In the genomic region with DNA sequence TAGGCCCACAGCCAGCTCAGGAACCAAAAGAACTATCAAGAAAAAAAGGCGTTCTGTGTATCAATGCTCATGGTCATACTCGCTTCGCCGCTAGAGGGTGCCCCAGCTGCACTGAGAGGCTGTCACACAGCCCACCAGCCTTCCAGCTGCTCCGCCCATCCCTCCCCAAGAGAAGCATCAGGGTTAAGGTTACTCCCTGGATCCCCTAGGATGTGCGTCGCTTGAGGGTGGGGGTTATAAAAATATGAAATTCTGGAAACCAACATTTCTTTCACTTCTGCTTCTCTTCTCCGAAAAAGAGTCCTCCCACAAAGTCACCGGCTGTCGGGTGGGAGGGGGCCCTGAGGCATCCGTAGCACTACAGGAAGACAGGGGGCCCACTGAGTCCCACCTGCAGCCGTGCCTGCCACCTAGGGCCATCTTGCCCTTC, we compare ENCODE assay signal across 1 cellular context.
A peak's percentile ranks its signal among the peaks of the same experiment; 100 is the strongest.
TF ChIP-seq lines count a peak whose summit lies in the region.

No MANE protein-coding gene starts in this region.

TF ChIP-seq in HEK293, 187 proteins besides CTCF, POLR2A, EP300 and RAD21 (continued from another document and continues in another):
- TF ChIP-seq, protein P1, sequence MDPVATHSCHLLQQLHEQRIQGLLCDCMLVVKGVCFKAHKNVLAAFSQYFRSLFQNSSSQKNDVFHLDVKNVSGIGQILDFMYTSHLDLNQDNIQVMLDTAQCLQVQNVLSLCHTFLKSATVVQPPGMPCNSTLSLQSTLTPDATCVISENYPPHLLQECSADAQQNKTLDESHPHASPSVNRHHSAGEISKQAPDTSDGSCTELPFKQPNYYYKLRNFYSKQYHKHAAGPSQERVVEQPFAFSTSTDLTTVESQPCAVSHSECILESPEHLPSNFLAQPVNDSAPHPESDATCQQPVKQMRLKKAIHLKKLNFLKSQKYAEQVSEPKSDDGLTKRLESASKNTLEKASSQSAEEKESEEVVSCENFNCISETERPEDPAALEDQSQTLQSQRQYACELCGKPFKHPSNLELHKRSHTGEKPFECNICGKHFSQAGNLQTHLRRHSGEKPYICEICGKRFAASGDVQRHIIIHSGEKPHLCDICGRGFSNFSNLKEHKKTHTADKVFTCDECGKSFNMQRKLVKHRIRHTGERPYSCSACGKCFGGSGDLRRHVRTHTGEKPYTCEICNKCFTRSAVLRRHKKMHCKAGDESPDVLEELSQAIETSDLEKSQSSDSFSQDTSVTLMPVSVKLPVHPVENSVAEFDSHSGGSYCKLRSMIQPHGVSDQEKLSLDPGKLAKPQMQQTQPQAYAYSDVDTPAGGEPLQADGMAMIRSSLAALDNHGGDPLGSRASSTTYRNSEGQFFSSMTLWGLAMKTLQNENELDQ (tag by site-specific recombination; IDR thresholded peaks at IDR 0.05; ENCODE audit: low read depth) = no peak
- TF ChIP-seq KLF1 (tag by site-specific recombination; IDR thresholded peaks at IDR 0.05) = 0 out of 2 replicates have a peak, but pooled peaks have one; percentile 31
- TF ChIP-seq ZNF555 (tag by site-specific recombination; conservative IDR thresholded peaks at IDR 0.05) = no peak
- TF ChIP-seq ZNF677 (tag by site-specific recombination; IDR thresholded peaks at IDR 0.05) = no peak
- TF ChIP-seq, protein P2, sequence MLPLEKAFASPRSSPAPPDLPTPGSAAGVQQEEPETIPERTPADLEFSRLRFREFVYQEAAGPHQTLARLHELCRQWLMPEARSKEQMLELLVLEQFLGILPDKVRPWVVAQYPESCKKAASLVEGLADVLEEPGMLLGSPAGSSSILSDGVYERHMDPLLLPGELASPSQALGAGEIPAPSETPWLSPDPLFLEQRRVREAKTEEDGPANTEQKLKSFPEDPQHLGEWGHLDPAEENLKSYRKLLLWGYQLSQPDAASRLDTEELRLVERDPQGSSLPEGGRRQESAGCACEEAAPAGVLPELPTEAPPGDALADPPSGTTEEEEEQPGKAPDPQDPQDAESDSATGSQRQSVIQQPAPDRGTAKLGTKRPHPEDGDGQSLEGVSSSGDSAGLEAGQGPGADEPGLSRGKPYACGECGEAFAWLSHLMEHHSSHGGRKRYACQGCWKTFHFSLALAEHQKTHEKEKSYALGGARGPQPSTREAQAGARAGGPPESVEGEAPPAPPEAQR (tag by site-specific recombination; IDR thresholded peaks at IDR 0.05) = no peak
- TF ChIP-seq ZNF585B (tag by site-specific recombination; IDR thresholded peaks at IDR 0.05) = no peak
- TF ChIP-seq, protein P3, sequence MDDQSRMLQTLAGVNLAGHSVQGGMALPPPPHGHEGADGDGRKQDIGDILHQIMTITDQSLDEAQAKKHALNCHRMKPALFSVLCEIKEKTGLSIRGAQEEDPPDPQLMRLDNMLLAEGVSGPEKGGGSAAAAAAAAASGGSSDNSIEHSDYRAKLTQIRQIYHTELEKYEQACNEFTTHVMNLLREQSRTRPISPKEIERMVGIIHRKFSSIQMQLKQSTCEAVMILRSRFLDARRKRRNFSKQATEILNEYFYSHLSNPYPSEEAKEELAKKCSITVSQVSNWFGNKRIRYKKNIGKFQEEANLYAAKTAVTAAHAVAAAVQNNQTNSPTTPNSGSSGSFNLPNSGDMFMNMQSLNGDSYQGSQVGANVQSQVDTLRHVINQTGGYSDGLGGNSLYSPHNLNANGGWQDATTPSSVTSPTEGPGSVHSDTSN (CRISPR knock-in tag; IDR thresholded peaks at IDR 0.05) = no peak
- TF ChIP-seq ZNF223 (tag by site-specific recombination; IDR thresholded peaks at IDR 0.05) = no peak
- TF ChIP-seq ZNF426 (tag by site-specific recombination; IDR thresholded peaks at IDR 0.05) = no peak
- TF ChIP-seq, protein P4, sequence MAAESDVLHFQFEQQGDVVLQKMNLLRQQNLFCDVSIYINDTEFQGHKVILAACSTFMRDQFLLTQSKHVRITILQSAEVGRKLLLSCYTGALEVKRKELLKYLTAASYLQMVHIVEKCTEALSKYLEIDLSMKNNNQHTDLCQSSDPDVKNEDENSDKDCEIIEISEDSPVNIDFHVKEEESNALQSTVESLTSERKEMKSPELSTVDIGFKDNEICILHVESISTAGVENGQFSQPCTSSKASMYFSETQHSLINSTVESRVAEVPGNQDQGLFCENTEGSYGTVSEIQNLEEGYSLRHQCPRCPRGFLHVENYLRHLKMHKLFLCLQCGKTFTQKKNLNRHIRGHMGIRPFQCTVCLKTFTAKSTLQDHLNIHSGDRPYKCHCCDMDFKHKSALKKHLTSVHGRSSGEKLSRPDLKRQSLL (tag by site-specific recombination; IDR thresholded peaks at IDR 0.05) = no peak
- TF ChIP-seq, protein P5, sequence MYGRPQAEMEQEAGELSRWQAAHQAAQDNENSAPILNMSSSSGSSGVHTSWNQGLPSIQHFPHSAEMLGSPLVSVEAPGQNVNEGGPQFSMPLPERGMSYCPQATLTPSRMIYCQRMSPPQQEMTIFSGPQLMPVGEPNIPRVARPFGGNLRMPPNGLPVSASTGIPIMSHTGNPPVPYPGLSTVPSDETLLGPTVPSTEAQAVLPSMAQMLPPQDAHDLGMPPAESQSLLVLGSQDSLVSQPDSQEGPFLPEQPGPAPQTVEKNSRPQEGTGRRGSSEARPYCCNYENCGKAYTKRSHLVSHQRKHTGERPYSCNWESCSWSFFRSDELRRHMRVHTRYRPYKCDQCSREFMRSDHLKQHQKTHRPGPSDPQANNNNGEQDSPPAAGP (tag by site-specific recombination; IDR thresholded peaks at IDR 0.05) = no peak
- TF ChIP-seq, protein P6, sequence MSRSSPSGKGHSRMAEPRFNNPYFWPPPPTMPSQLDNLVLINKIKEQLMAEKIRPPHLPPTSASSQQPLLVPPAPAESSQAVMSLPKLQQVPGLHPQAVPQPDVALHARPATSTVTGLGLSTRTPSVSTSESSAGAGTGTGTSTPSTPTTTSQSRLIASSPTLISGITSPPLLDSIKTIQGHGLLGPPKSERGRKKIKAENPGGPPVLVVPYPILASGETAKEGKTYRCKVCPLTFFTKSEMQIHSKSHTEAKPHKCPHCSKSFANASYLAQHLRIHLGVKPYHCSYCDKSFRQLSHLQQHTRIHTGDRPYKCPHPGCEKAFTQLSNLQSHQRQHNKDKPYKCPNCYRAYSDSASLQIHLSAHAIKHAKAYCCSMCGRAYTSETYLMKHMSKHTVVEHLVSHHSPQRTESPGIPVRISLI (tag by site-specific recombination; IDR thresholded peaks at IDR 0.05) = no peak
- TF ChIP-seq, protein P7, sequence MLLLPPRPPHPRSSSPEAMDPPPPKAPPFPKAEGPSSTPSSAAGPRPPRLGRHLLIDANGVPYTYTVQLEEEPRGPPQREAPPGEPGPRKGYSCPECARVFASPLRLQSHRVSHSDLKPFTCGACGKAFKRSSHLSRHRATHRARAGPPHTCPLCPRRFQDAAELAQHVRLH (tag by site-specific recombination; IDR thresholded peaks at IDR 0.05) = no peak
- TF ChIP-seq ZNF366 (tag by site-specific recombination; conservative IDR thresholded peaks at IDR 0.05) = peak; percentile 57
- no peak for TF ChIP-seq ZNF791 (tag by site-specific recombination; IDR thresholded peaks at IDR 0.05)
- TF ChIP-seq ZNF629 (tag by site-specific recombination; IDR thresholded peaks at IDR 0.05) = no peak
- no peak for TF ChIP-seq ZNF23 (tag by site-specific recombination; IDR thresholded peaks at IDR 0.05; ENCODE audit: borderline replicate concordance)
- no peak for TF ChIP-seq ZNF658 (tag by site-specific recombination; IDR thresholded peaks at IDR 0.05)
- no peak for TF ChIP-seq ZNF830 (tag by site-specific recombination; IDR thresholded peaks at IDR 0.05; ENCODE audit: low read depth)
- no peak for TF ChIP-seq ZNF335 (tag by site-specific recombination; conservative IDR thresholded peaks at IDR 0.05)
- TF ChIP-seq GLIS2 (tag by site-specific recombination; IDR thresholded peaks at IDR 0.05) = peak; percentile 83
- no peak for TF ChIP-seq ZNF514 (tag by site-specific recombination; IDR thresholded peaks at IDR 0.05)
- TF ChIP-seq ZNF211 (tag by site-specific recombination; IDR thresholded peaks at IDR 0.05; ENCODE audit: low read depth) = no peak
- TF ChIP-seq ZNF747 (tag by site-specific recombination; IDR thresholded peaks at IDR 0.05) = no peak
- TF ChIP-seq ZNF76 (tag by site-specific recombination; IDR thresholded peaks at IDR 0.05; ENCODE audit: borderline replicate concordance, low read depth) = no peak
- no peak for TF ChIP-seq ZNF529 (tag by site-specific recombination; IDR thresholded peaks at IDR 0.05; ENCODE audit: insufficient replicate concordance)
- TF ChIP-seq, protein P8, sequence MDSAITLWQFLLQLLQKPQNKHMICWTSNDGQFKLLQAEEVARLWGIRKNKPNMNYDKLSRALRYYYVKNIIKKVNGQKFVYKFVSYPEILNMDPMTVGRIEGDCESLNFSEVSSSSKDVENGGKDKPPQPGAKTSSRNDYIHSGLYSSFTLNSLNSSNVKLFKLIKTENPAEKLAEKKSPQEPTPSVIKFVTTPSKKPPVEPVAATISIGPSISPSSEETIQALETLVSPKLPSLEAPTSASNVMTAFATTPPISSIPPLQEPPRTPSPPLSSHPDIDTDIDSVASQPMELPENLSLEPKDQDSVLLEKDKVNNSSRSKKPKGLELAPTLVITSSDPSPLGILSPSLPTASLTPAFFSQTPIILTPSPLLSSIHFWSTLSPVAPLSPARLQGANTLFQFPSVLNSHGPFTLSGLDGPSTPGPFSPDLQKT (IDR thresholded peaks at IDR 0.05; ENCODE audit: borderline replicate concordance, low read depth, low read length) = no peak
- TF ChIP-seq ZNF610 (tag by site-specific recombination; IDR thresholded peaks at IDR 0.05; ENCODE audit: borderline replicate concordance) = no peak
- TF ChIP-seq, protein P9, sequence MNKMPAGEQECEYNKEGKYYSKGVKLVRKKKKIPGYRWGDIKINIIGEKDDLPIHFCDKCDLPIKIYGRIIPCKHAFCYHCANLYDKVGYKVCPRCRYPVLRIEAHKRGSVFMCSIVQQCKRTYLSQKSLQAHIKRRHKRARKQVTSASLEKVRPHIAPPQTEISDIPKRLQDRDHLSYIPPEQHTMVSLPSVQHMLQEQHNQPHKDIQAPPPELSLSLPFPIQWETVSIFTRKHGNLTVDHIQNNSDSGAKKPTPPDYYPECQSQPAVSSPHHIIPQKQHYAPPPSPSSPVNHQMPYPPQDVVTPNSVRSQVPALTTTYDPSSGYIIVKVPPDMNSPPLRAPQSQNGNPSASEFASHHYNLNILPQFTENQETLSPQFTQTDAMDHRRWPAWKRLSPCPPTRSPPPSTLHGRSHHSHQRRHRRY (tag by site-specific recombination; IDR thresholded peaks at IDR 0.05) = no peak
- TF ChIP-seq, protein P10, sequence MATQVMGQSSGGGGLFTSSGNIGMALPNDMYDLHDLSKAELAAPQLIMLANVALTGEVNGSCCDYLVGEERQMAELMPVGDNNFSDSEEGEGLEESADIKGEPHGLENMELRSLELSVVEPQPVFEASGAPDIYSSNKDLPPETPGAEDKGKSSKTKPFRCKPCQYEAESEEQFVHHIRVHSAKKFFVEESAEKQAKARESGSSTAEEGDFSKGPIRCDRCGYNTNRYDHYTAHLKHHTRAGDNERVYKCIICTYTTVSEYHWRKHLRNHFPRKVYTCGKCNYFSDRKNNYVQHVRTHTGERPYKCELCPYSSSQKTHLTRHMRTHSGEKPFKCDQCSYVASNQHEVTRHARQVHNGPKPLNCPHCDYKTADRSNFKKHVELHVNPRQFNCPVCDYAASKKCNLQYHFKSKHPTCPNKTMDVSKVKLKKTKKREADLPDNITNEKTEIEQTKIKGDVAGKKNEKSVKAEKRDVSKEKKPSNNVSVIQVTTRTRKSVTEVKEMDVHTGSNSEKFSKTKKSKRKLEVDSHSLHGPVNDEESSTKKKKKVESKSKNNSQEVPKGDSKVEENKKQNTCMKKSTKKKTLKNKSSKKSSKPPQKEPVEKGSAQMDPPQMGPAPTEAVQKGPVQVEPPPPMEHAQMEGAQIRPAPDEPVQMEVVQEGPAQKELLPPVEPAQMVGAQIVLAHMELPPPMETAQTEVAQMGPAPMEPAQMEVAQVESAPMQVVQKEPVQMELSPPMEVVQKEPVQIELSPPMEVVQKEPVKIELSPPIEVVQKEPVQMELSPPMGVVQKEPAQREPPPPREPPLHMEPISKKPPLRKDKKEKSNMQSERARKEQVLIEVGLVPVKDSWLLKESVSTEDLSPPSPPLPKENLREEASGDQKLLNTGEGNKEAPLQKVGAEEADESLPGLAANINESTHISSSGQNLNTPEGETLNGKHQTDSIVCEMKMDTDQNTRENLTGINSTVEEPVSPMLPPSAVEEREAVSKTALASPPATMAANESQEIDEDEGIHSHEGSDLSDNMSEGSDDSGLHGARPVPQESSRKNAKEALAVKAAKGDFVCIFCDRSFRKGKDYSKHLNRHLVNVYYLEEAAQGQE (tag by site-specific recombination; IDR thresholded peaks at IDR 0.05) = no peak
- no peak for TF ChIP-seq HOXA7 (CRISPR knock-in tag; IDR thresholded peaks at IDR 0.05; ENCODE audit: borderline replicate concordance)
- TF ChIP-seq HOXC10 (CRISPR knock-in tag; IDR thresholded peaks at IDR 0.05) = no peak
- TF ChIP-seq YY2 (tag by site-specific recombination; IDR thresholded peaks at IDR 0.05) = no peak
- TF ChIP-seq ZNF292 (tag by site-specific recombination; IDR thresholded peaks at IDR 0.05; ENCODE audit: borderline replicate concordance, low read depth) = no peak
- TF ChIP-seq, protein P11, sequence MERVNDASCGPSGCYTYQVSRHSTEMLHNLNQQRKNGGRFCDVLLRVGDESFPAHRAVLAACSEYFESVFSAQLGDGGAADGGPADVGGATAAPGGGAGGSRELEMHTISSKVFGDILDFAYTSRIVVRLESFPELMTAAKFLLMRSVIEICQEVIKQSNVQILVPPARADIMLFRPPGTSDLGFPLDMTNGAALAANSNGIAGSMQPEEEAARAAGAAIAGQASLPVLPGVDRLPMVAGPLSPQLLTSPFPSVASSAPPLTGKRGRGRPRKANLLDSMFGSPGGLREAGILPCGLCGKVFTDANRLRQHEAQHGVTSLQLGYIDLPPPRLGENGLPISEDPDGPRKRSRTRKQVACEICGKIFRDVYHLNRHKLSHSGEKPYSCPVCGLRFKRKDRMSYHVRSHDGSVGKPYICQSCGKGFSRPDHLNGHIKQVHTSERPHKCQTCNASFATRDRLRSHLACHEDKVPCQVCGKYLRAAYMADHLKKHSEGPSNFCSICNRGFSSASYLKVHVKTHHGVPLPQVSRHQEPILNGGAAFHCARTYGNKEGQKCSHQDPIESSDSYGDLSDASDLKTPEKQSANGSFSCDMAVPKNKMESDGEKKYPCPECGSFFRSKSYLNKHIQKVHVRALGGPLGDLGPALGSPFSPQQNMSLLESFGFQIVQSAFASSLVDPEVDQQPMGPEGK (tag by site-specific recombination; IDR thresholded peaks at IDR 0.05) = peak; percentile 70
- TF ChIP-seq ZSCAN23 (tag by site-specific recombination; IDR thresholded peaks at IDR 0.05) = no peak
- TF ChIP-seq, protein P12, sequence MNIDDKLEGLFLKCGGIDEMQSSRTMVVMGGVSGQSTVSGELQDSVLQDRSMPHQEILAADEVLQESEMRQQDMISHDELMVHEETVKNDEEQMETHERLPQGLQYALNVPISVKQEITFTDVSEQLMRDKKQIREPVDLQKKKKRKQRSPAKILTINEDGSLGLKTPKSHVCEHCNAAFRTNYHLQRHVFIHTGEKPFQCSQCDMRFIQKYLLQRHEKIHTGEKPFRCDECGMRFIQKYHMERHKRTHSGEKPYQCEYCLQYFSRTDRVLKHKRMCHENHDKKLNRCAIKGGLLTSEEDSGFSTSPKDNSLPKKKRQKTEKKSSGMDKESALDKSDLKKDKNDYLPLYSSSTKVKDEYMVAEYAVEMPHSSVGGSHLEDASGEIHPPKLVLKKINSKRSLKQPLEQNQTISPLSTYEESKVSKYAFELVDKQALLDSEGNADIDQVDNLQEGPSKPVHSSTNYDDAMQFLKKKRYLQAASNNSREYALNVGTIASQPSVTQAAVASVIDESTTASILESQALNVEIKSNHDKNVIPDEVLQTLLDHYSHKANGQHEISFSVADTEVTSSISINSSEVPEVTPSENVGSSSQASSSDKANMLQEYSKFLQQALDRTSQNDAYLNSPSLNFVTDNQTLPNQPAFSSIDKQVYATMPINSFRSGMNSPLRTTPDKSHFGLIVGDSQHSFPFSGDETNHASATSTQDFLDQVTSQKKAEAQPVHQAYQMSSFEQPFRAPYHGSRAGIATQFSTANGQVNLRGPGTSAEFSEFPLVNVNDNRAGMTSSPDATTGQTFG (tag by site-specific recombination; IDR thresholded peaks at IDR 0.05; ENCODE audit: borderline replicate concordance) = no peak
- TF ChIP-seq ZNF174 (tag by site-specific recombination; IDR thresholded peaks at IDR 0.05) = no peak
- no peak for TF ChIP-seq GLI4 (tag by site-specific recombination; IDR thresholded peaks at IDR 0.05)
